18 cellular contexts compared by ENCODE assay signal in genomic region chr2:82792316-82792715, GRCh38.
DNase-seq lines count a peak whose midpoint lies in the region; ATAC-seq and TF ChIP-seq lines count a peak whose summit lies in the region.
"Had no signal": no experiment of that assay in that cellular context is flagged by ENCODE, and none has a peak within 500 bp of the region (broad histone marks: within the 10 kb centered on the region; RNA-seq: fewer than 3 reads in every experiment).

No MANE protein-coding gene starts in this region.

- H2AFZ ChIP-seq in mammary epithelial cell (ENCODE audit: low read depth, low read length): peak overlapping the region; percentile 45

- BruUV-seq in mammary epithelial cell (replicated peaks; lab: Mats Ljungman, UMichigan) (no TSS peak), MCF 10A (replicated peaks; lab: Mats Ljungman, UMichigan) (no TSS peak)

- no peaks in the 10 kb centered on the region for H3K36me3 Mint-ChIP-seq in MCF 10A (ENCODE audit: insufficient read depth, unreplicated experiment)
- no peaks in the 10 kb centered on the region for H3K36me3 Mint-ChIP-seq in activated T-helper 17 cell treated with anti-CD3 and anti-CD28 coated beads, Interleukin-2, amount 50 U/mL, for 72 hours (ENCODE audit: low read depth)
- H3K36me3 Mint-ChIP-seq: IgD-negative memory B cell had no signal

- in situ Hi-C loops in mammary epithelial cell (cut with MboI; ENCODE audit: low sequenced_read_pairs in 2 of 2) (no loop called here), SK-MEL-5 (cut with HindIII; ENCODE audit: low pct_unique_long_range_greater_than_20kb, low sequenced_read_pairs) (no loop called here)

- WGBS in mammary epithelial cell (ENCODE audit: low coverage, missing lambda C conversion rate): 88% methylated on average over 5 of the region's 5 CpGs

- H3K27me3 ChIP-seq in mammary epithelial cell (ENCODE audit: insufficient read depth, low read length) (no peaks in the 10 kb centered on the region), stomach smooth muscle (ENCODE audit: control insufficient read depth in 1 of 2, insufficient read depth in 2 of 2, low read length in 2 of 2) (no peaks in the 10 kb centered on the region)

- H3K4me2 ChIP-seq in mammary epithelial cell (ENCODE audit: insufficient read depth, low read depth, low read length): no peak overlapping the region
- H3K4me2 ChIP-seq: A549 had no signal

- no peak overlapping the region for H3K27ac ChIP-seq in mammary epithelial cell (ENCODE audit: insufficient read depth, low read depth, low read length)
- H3K27ac ChIP-seq in stomach smooth muscle (ENCODE audit: low read length): peak overlapping the region; percentile 3
- H3K27ac ChIP-seq: 22Rv1, A549, C4-2B had no signal

- POLR2A ChIA-PET in MCF 10A (lab: Yijun Ruan, JAX): interaction anchor here (1.0 kb wide), 1 partner anchor 9 kb away, joined by 3 read pairs; no protein-coding TSS in a partner anchor

- intact Hi-C loops in mammary epithelial cell (cut with micrococcal nuclease) (no loop called here), MCF 10A (cut with micrococcal nuclease) (no loop called here)

- CTCF ChIA-PET in mammary epithelial cell (lab: Charles Lee; ENCODE audit: low non-redundant PET): no interaction called here
- CTCF ChIA-PET in MCF 10A (lab: Yijun Ruan, JAX): no interaction called here

- no peak for ATAC-seq in activated T-helper 17 cell treated with anti-CD3 and anti-CD28 coated beads, Interleukin-2, amount 50 U/mL, for 72 hours (replicated peaks)
- ATAC-seq: A549, GM12878 had no signal

- H3K27me3 Mint-ChIP-seq in MCF 10A (ENCODE audit: insufficient read depth, unreplicated experiment): no peaks in the 10 kb centered on the region
- no peaks in the 10 kb centered on the region for H3K27me3 Mint-ChIP-seq in activated T-helper 17 cell treated with anti-CD3 and anti-CD28 coated beads, Interleukin-2, amount 50 U/mL, for 72 hours
- H3K27me3 Mint-ChIP-seq: CD4-positive, alpha-beta T cell; IgD-negative memory B cell had no signal

- TF ChIP-seq CTCF in mammary epithelial cell (conservative IDR thresholded peaks at IDR 0.05 in 1 of 2, IDR thresholded peaks at IDR 0.05 in 1 of 2; ENCODE audit: extremely low read depth in 1 of 2, insufficient read depth in 1 of 2, low read depth in 1 of 2, low read length in 2 of 2) (no peak), MCF 10A (IDR thresholded peaks at IDR 0.05; ENCODE audit: unreplicated experiment) (no peak), epithelial cell of esophagus (IDR thresholded peaks at IDR 0.05; ENCODE audit: insufficient read depth, low read depth, low read length, missing control alignments) (no peak)

- dilution Hi-C loops in mammary epithelial cell (cut with HindIII; ENCODE audit: low sequenced_read_pairs): no loop called here

- H3K36me3 ChIP-seq in mammary epithelial cell (ENCODE audit: insufficient read depth, low read length) (no peaks in the 10 kb centered on the region), stomach smooth muscle (ENCODE audit: control insufficient read depth in 2 of 2, insufficient read depth in 2 of 2, low read length in 2 of 2) (no peaks in the 10 kb centered on the region)

- no peaks in the 10 kb centered on the region for H3K4me1 Mint-ChIP-seq in MCF 10A (ENCODE audit: insufficient read depth, unreplicated experiment)
- no peaks in the 10 kb centered on the region for H3K4me1 Mint-ChIP-seq in activated T-helper 17 cell treated with anti-CD3 and anti-CD28 coated beads, Interleukin-2, amount 50 U/mL, for 72 hours
- H3K4me1 Mint-ChIP-seq: IgD-negative memory B cell had no signal

- H3K9me3 ChIP-seq in mammary epithelial cell (replicated peaks; ENCODE audit: insufficient read depth, low read length) (no peaks in the 10 kb centered on the region), stomach smooth muscle (ENCODE audit: control insufficient read depth in 2 of 2, low read length in 2 of 2) (no peaks in the 10 kb centered on the region)
- H3K9me3 ChIP-seq: A549 had no signal

- no peaks in the 10 kb centered on the region for H3K9me3 Mint-ChIP-seq in MCF 10A (ENCODE audit: unreplicated experiment)
- peaks cover 4% of the 10 kb centered on the region for H3K9me3 Mint-ChIP-seq in activated T-helper 17 cell treated with anti-CD3 and anti-CD28 coated beads, Interleukin-2, amount 50 U/mL, for 72 hours

- H3K4me3 ChIP-seq in mammary epithelial cell (replicated peaks in 1 of 3; ENCODE audit: insufficient read depth in 1 of 3, low read depth in 2 of 3, low read length in 3 of 3) (no peak overlapping the region), epithelial cell of esophagus (ENCODE audit: low read length) (no peak overlapping the region), stomach smooth muscle (ENCODE audit: low read length in 2 of 2) (no peak overlapping the region)
- H3K4me3 ChIP-seq: A549, GM12878 had no signal

- H3K9ac ChIP-seq in mammary epithelial cell (ENCODE audit: insufficient read depth, low read length) (no peak overlapping the region), stomach smooth muscle (ENCODE audit: low read length in 2 of 2) (no peak overlapping the region)

- no peaks in the 10 kb centered on the region for H4K20me1 ChIP-seq in mammary epithelial cell (ENCODE audit: insufficient read depth, low read length)

- H3K79me2 ChIP-seq in mammary epithelial cell (ENCODE audit: insufficient read depth, low read length): no peaks in the 10 kb centered on the region

- no peak overlapping the region for H3K27ac Mint-ChIP-seq in MCF 10A (ENCODE audit: low read depth, unreplicated experiment)
- no peak overlapping the region for H3K27ac Mint-ChIP-seq in activated T-helper 17 cell treated with anti-CD3 and anti-CD28 coated beads, Interleukin-2, amount 50 U/mL, for 72 hours
- H3K27ac Mint-ChIP-seq: CD4-positive, alpha-beta T cell; IgD-negative memory B cell had no signal

- DNase-seq in mammary epithelial cell (no peak), MCF 10A (ENCODE audit: unreplicated experiment) (no peak), SK-MEL-5 (ENCODE audit: low read depth, low spot score) (peak; percentile 91), epithelial cell of esophagus (ENCODE audit: low read depth) (peak; percentile 2), GM19238 (ENCODE audit: insufficient read length, low spot score) (no peak), DMS79 treated with DMSO at 0.1 percent for 48 hours (lab: John Stamatoyannopoulos, UW) (no peak)
- DNase-seq: AML-193; CD4-positive, alpha-beta T cell; DMS153; DMS79; HCEC 1CT had no signal

- H3K4me3 Mint-ChIP-seq in MCF 10A (ENCODE audit: unreplicated experiment): no peak overlapping the region
- H3K4me3 Mint-ChIP-seq in activated T-helper 17 cell treated with anti-CD3 and anti-CD28 coated beads, Interleukin-2, amount 50 U/mL, for 72 hours: no peak overlapping the region
- H3K4me3 Mint-ChIP-seq: CD4-positive, alpha-beta T cell; IgD-negative memory B cell had no signal

- peaks cover 9% of the 10 kb centered on the region for H3K4me1 ChIP-seq in mammary epithelial cell (ENCODE audit: insufficient read depth, low read length)
- H3K4me1 ChIP-seq in stomach smooth muscle (ENCODE audit: control insufficient read depth, insufficient read depth, low read length): no peaks in the 10 kb centered on the region

Comparison
In these comparisons a context has a peak if more than half of its experiments do, and no peak if none do; other contexts are left out.
1. DNase-seq: peak in SK-MEL-5 (single experiment) and epithelial cell of esophagus (single experiment); none in mammary epithelial cell (single experiment), MCF 10A (single experiment), GM19238 (single experiment) and DMS79 treated with DMSO at 0.1 percent for 48 hours (single experiment).